1 cellular context compared by ENCODE assay signal in genomic region chr12:56308714-56309113, GRCh38.
TF ChIP-seq lines count a peak whose summit lies in the region.

No MANE protein-coding gene starts in this region.

TF ChIP-seq in HepG2, 621 proteins besides CTCF, POLR2A, EP300 and RAD21:
- TF ChIP-seq ZNF629 (CRISPR knock-in tag; conservative IDR thresholded peaks at IDR 0.05) (peak; percentile 56; the same call in 1 of the 2 replicates), REXO4 (CRISPR knock-in tag; IDR thresholded peaks at IDR 0.05; ENCODE audit: borderline replicate concordance) (no peak), RFX5 (IDR thresholded peaks at IDR 0.05; ENCODE audit: low read depth, low read length) (no peak), RNF219 (CRISPR knock-in tag; IDR thresholded peaks at IDR 0.05) (no peak), ATF3 (CRISPR knock-in tag; IDR thresholded peaks at IDR 0.05) (no peak)
